In the genomic region with DNA sequence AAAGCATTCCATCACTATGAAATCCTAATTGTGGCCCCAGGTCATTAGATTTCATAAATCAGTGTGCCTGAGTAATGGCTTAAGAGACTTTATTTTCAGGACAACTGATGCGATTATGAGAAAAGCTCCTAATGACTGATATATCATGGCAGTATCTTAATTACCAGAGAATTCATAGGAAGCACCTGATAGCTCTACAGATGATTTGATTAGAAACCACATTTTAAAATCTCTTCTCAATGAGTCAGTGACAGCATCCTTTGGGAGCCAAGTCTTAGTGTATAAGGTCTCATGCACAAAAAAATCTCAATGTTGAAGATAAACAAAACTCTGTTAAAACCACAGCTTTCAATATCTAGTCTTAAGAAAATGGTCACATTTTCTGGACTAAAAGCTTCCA, we compare ENCODE assay signal across 18 cellular contexts.
"Had no signal": no experiment of that assay in that cellular context is flagged by ENCODE, and none has a peak within 500 bp of the region (broad histone marks: within the 10 kb centered on the region; RNA-seq: fewer than 3 reads in every experiment).

No MANE protein-coding gene starts in this region.

- H3K4me2 ChIP-seq: neural progenitor cell had no signal

- H3K27ac ChIP-seq: brain microvascular endothelial cell, left ventricle myocardium inferior, neural progenitor cell, pancreas, suprapubic skin, upper lobe of left lung had no signal

- H2AFZ ChIP-seq: neural progenitor cell had no signal

- H3K36me3 ChIP-seq: brain microvascular endothelial cell, left ventricle myocardium inferior, neural progenitor cell, pancreas, suprapubic skin, upper lobe of left lung had no signal

- H3K9me3 ChIP-seq: left ventricle myocardium inferior, pancreas, suprapubic skin, upper lobe of left lung had no signal

- H3K4me1 ChIP-seq: left ventricle myocardium inferior, neural progenitor cell, pancreas, upper lobe of left lung had no signal

- DNase-seq: activated B cell treated with CpG ODN at 0.5 μM for 24 hours; activated CD4-positive, alpha-beta T cell treated with anti-CD3 and anti-CD28 coated beads, Interleukin-2, amount 10 ng/mL, durations not matched to agents 7 days and 5 days; activated CD8-positive, alpha-beta memory T cell treated with anti-CD3 and anti-CD28 coated beads for 24 hours; activated naive CD4-positive, alpha-beta T cell treated with anti-CD3 and anti-CD28 coated beads, Interleukin-2, amount 50 U/mL, for 16 hours; activated T-cell treated with anti-CD3 and anti-CD28 coated beads for 4 hours; amniotic stem cell; brain microvascular endothelial cell; endodermal cell; kidney; left ventricle myocardium inferior; pancreas; stimulated activated CD4-positive, alpha-beta T cell treated with anti-CD3 and anti-CD28 coated beads, Interleukin-4, amount 100 ng/mL, for 1 hour; stimulated activated CD8-positive, alpha-beta memory T cell treated with anti-CD3 and anti-CD28 coated beads, Interleukin-4, amount 100 ng/mL, for 48 hours; stimulated activated naive CD8-positive, alpha-beta T cell treated with anti-CD3 and anti-CD28 coated beads, Interleukin-15, Interleukin-2, amounts not matched to agents 100 U/mL and 50 U/mL, for 24 hours; upper lobe of left lung had no signal

- ATAC-seq: activated T-helper 17 cell treated with anti-CD3 and anti-CD28 coated beads, Interleukin-2, amount 50 U/mL, for 72 hours; pancreas; stimulated activated naive CD8-positive, alpha-beta T cell treated with anti-CD3 and anti-CD28 coated beads, Interleukin-15, Interleukin-2, amounts not matched to agents 100 U/mL and 50 U/mL, for 24 hours had no signal

- H3K9ac ChIP-seq: neural progenitor cell had no signal

- H3K4me3 ChIP-seq: left ventricle myocardium inferior, neural progenitor cell, pancreas, suprapubic skin, upper lobe of left lung had no signal

- H3K27me3 ChIP-seq: brain microvascular endothelial cell, neural progenitor cell, pancreas, suprapubic skin, upper lobe of left lung had no signal
